7 cellular contexts compared by ENCODE assay signal in genomic region chr10:103587073-103587472, GRCh38.
"Had no signal": no experiment of that assay in that cellular context is flagged by ENCODE, and none has a peak within 500 bp of the region (broad histone marks: within the 10 kb centered on the region; RNA-seq: fewer than 3 reads in every experiment).

No MANE protein-coding gene starts in this region.

- H3K4me2 ChIP-seq: GM23338 had no signal

- H2AFZ ChIP-seq: GM23338 had no signal

- DNase-seq: H9, HCEC 1CT, KBM-7 had no signal

- ATAC-seq: GM23338, HepG2 had no signal

- H3K4me3 ChIP-seq: GM23338 had no signal

- H3K4me3 Mint-ChIP-seq: GM23338, H9 had no signal

- H3K4me1 Mint-ChIP-seq: H9 had no signal

- H3K27me3 Mint-ChIP-seq: IgD-negative memory B cell had no signal

- H3K27ac Mint-ChIP-seq: GM23338, H9 had no signal

- H3K9me3 Mint-ChIP-seq: IgD-negative memory B cell had no signal

- H3K27ac ChIP-seq: HL-60 had no signal

- H3K36me3 Mint-ChIP-seq: IgD-negative memory B cell had no signal
